In genomic region chr5:55172937-55173695, GRCh38 we compare ENCODE assay signal across 1 cellular context.
TF ChIP-seq lines count a peak whose summit lies in the region.

CDC20B (minus strand) TSS chr5:55173177; CDS start chr5:55173000, 177 bp downstream.

TF ChIP-seq in H1, 55 proteins besides CTCF, POLR2A, EP300 and RAD21 (continued from another document):
- no peak for TF ChIP-seq SAP30 (IDR thresholded peaks at IDR 0.05; ENCODE audit: insufficient read depth, insufficient replicate concordance, low read length)
- TF ChIP-seq SIX5 (IDR thresholded peaks at IDR 0.05; ENCODE audit: low read depth, low read length) = no peak
- no peak for TF ChIP-seq USF2 (IDR thresholded peaks at IDR 0.05; ENCODE audit: low read length)
- TF ChIP-seq TAF7 (optimal IDR thresholded peaks at IDR 0.05; ENCODE audit: borderline replicate concordance, low read depth, low read length) = no peak
- no peak for TF ChIP-seq SP2 (IDR thresholded peaks at IDR 0.05; ENCODE audit: low read length)
- TF ChIP-seq POU5F1 (IDR thresholded peaks at IDR 0.05; ENCODE audit: low read depth, low read length) = no peak
- no peak for TF ChIP-seq JUN (IDR thresholded peaks at IDR 0.05; ENCODE audit: low read depth, low read length)
- no peak for TF ChIP-seq BRCA1 (IDR thresholded peaks at IDR 0.05; ENCODE audit: low read depth, low read length)
- TF ChIP-seq ZNF274 (IDR thresholded peaks at IDR 0.05; ENCODE audit: borderline replicate concordance, extremely low read depth, low read length) = no peak
- no peak for TF ChIP-seq TCF12 (IDR thresholded peaks at IDR 0.05; ENCODE audit: low read depth, low read length)
- no peak for TF ChIP-seq ATF3 (IDR thresholded peaks at IDR 0.05; ENCODE audit: insufficient read depth, low read depth, low read length)
- TF ChIP-seq KDM4A (IDR thresholded peaks at IDR 0.05; ENCODE audit: low read depth, low read length, severe bottlenecking) = peak; percentile 32
- TF ChIP-seq CHD1 (IDR thresholded peaks at IDR 0.05; ENCODE audit: low read depth, low read length) = no peak
- peak; percentile 67; the same call in 1 of the 2 replicates for TF ChIP-seq SUZ12 (IDR thresholded peaks at IDR 0.05; ENCODE audit: low read length)
- no peak for TF ChIP-seq TAF1 (IDR thresholded peaks at IDR 0.05; ENCODE audit: low read depth, low read length)
- TF ChIP-seq HDAC2 (IDR thresholded peaks at IDR 0.05; ENCODE audit: borderline replicate concordance in 1 of 2, low read depth in 2 of 2, low read length in 2 of 2) = no peak
- TF ChIP-seq RBBP5 (IDR thresholded peaks at IDR 0.05; ENCODE audit: borderline replicate concordance, low read depth, low read length) = no peak
- peak; percentile 84 for TF ChIP-seq E2F6 (IDR thresholded peaks at IDR 0.05)
- TF ChIP-seq RFX5 (IDR thresholded peaks at IDR 0.05; ENCODE audit: borderline replicate concordance, low read depth, low read length) = no peak
- TF ChIP-seq CHD2 (IDR thresholded peaks at IDR 0.05; ENCODE audit: low read length) = no peak
- TF ChIP-seq RNF2 (IDR thresholded peaks at IDR 0.05; ENCODE audit: borderline replicate concordance, low read depth, low read length, missing control alignments, poor library complexity, severe bottlenecking) = no peak
- TF ChIP-seq ASH2L (IDR thresholded peaks at IDR 0.05; ENCODE audit: low read length) = peak; percentile 26
- TF ChIP-seq JUND (IDR thresholded peaks at IDR 0.05; ENCODE audit: low read length) = no peak
- TF ChIP-seq KDM1A (IDR thresholded peaks at IDR 0.05; ENCODE audit: borderline replicate concordance, low read length) = no peak
- peak; percentile 10 for TF ChIP-seq NANOG (IDR thresholded peaks at IDR 0.05; ENCODE audit: insufficient read depth, low read depth, low read length, poor library complexity, severe bottlenecking)
- no peak for TF ChIP-seq TEAD4 (IDR thresholded peaks at IDR 0.05; ENCODE audit: low read depth, low read length)
- no peak for TF ChIP-seq GTF2F1 (IDR thresholded peaks at IDR 0.05; ENCODE audit: borderline replicate concordance, low read depth, low read length)
- TF ChIP-seq SRF (IDR thresholded peaks at IDR 0.05; ENCODE audit: low read depth, low read length) = no peak
- TF ChIP-seq SP1 (IDR thresholded peaks at IDR 0.05; ENCODE audit: low read depth, low read length) = no peak
- no peak for TF ChIP-seq CHD7 (IDR thresholded peaks at IDR 0.05; ENCODE audit: insufficient replicate concordance, low read length)
- TF ChIP-seq EGR1 (IDR thresholded peaks at IDR 0.05; ENCODE audit: borderline replicate concordance, low read depth, low read length) = no peak
- no peak for TF ChIP-seq YY1 (IDR thresholded peaks at IDR 0.05; ENCODE audit: low read depth, low read length)
- no peak for TF ChIP-seq MAFK (IDR thresholded peaks at IDR 0.05; ENCODE audit: low read depth, low read length)
- no peak for TF ChIP-seq FOSL1 (IDR thresholded peaks at IDR 0.05; ENCODE audit: insufficient read depth, low read depth, low read length)
- no peak for TF ChIP-seq CEBPB (IDR thresholded peaks at IDR 0.05; ENCODE audit: low read depth, low read length)
- no peak for TF ChIP-seq POLR2AphosphoS5 (IDR thresholded peaks at IDR 0.05; ENCODE audit: low read depth, low read length)
- TF ChIP-seq HDAC6 (IDR thresholded peaks at IDR 0.05; ENCODE audit: low read depth, low read length) = no peak
- TF ChIP-seq KDM5A (IDR thresholded peaks at IDR 0.05; ENCODE audit: low read length) = no peak
- TF ChIP-seq SIRT6 (IDR thresholded peaks at IDR 0.05; ENCODE audit: low read length) = no peak
- TF ChIP-seq CBX8 (IDR thresholded peaks at IDR 0.05; ENCODE audit: borderline replicate concordance, low read depth, low read length) = no peak
- 0 out of 2 replicates have a peak, but pooled peaks have one; percentile 4 for TF ChIP-seq BACH1 (IDR thresholded peaks at IDR 0.05; ENCODE audit: low read length)
- 0 out of 2 replicates have a peak, but pooled peaks have one; percentile 29 for TF ChIP-seq SP4 (IDR thresholded peaks at IDR 0.05; ENCODE audit: low read length)
- no peak for TF ChIP-seq ATF2 (IDR thresholded peaks at IDR 0.05; ENCODE audit: low read length)
- 0 out of 4 replicates have a peak, but pooled peaks of 1 of the 2 experiments have one; percentile 23 for TF ChIP-seq SIN3A (conservative IDR thresholded peaks at IDR 0.05 in 1 of 2, IDR thresholded peaks at IDR 0.05 in 1 of 2; ENCODE audit: low read depth in 1 of 2, low read length in 2 of 2)
- TF ChIP-seq CREB1 (IDR thresholded peaks at IDR 0.05) = no peak; the same call in 1 of the 2 replicates
- TF ChIP-seq RXRA (IDR thresholded peaks at IDR 0.05; ENCODE audit: insufficient read depth, low read depth, low read length) = no peak
- no peak for TF ChIP-seq CBX5 (IDR thresholded peaks at IDR 0.05; ENCODE audit: low read depth, low read length)
- TF ChIP-seq MAX (IDR thresholded peaks at IDR 0.05) = 0 out of 2 replicates have a peak, but pooled peaks have one; percentile 3
- no peak for TF ChIP-seq GABPA (IDR thresholded peaks at IDR 0.05; ENCODE audit: borderline replicate concordance, insufficient read depth, low read length)
- no peak for TF ChIP-seq CTBP2 (IDR thresholded peaks at IDR 0.05; ENCODE audit: borderline replicate concordance, insufficient read depth, insufficient read length, low read length)
- no peak for TF ChIP-seq NRF1 (IDR thresholded peaks at IDR 0.05; ENCODE audit: low read depth, low read length)
